1 cellular context compared by ENCODE assay signal in the genomic region with DNA sequence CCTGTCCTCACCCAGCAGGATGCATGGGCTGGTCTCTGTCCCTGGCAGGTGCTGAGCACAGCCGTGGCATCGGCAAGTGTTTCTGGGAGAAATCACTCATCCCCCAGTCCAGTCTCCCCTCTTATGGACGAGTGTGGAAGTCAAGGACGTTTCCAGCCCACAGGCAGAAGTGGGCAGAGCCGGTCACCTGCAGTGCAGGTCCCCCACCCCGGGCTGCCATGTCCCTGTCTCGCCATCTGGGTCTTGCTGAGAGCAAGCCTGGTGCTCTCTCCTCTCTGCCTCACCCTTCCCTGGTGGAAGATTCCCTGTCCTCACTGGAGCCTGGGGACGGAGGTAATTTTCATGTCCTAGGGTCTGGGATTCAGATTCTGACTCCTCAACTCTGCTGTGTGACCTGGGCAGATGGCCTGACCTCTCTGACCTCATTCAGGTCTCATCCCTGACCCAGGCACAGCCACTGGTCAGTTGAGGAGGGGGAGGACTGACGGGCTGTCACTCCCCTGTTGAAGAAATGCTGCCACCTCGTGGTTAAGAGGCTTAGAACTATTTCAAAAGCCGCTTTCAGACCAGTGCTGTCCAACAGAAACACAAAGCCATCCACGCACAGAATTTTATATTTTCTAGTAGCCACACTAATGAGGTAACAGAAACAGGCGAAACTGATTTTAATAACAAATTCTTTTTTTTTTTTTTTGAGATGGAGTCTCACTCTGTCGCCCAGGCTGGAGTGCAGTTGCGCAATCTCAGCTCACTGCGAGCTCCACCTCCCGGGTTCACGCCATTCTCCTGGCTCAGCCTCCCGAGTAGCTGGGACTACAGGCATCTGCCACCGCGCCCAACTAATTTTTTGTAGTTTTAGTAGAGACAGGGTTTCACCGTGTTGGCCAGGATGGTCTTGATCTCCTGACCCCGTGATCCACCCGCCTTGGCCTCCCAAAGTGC.
TF ChIP-seq lines count a peak whose summit lies in the region.

No MANE protein-coding gene starts in this region.

TF ChIP-seq in liver, 16 proteins besides CTCF, POLR2A, EP300 and RAD21 (continued from another document):
- peak; percentile 51 for TF ChIP-seq NR2F2 (IDR thresholded peaks at IDR 0.05)
- TF ChIP-seq, protein P1, sequence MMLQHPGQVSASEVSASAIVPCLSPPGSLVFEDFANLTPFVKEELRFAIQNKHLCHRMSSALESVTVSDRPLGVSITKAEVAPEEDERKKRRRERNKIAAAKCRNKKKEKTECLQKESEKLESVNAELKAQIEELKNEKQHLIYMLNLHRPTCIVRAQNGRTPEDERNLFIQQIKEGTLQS (IDR thresholded peaks at IDR 0.05): no peak
TF ChIP-seq in liver: peak in this region for 3.
